2 cellular contexts compared by ENCODE assay signal in genomic region chr12:57319678-57320469, GRCh38.
TF ChIP-seq lines count a peak whose summit lies in the region.

No MANE protein-coding gene starts in this region.

TF ChIP-seq in SK-N-SH, 30 proteins besides CTCF, POLR2A, EP300 and RAD21:
- TF ChIP-seq POLR2AphosphoS5 (IDR thresholded peaks at IDR 0.05; ENCODE audit: low read depth, low read length) (no peak), RCOR1 (IDR thresholded peaks at IDR 0.05; ENCODE audit: low read length) (no peak), REST (IDR thresholded peaks at IDR 0.05; ENCODE audit: low read depth, low read length) (no peak), TAF1 (IDR thresholded peaks at IDR 0.05; ENCODE audit: borderline replicate concordance, low read depth, low read length) (no peak), ZBTB33 (IDR thresholded peaks at IDR 0.05; ENCODE audit: borderline replicate concordance, low read depth) (no peak), MXI1 (IDR thresholded peaks at IDR 0.05; ENCODE audit: low read depth, low read length) (no peak), JUND (IDR thresholded peaks at IDR 0.05) (no peak), CHD2 (IDR thresholded peaks at IDR 0.05; ENCODE audit: low read length, partially characterized antibody) (no peak)

TF ChIP-seq in endothelial cell of umbilical vein, 7 proteins besides CTCF, POLR2A, EP300 and RAD21:
- TF ChIP-seq EZH2 (IDR thresholded peaks at IDR 0.05; ENCODE audit: borderline replicate concordance, low read depth, low read length, severe bottlenecking) = no peak
- no peak for TF ChIP-seq MAX (IDR thresholded peaks at IDR 0.05; ENCODE audit: insufficient read depth, insufficient read length)
- no peak for TF ChIP-seq GATA2 (IDR thresholded peaks at IDR 0.05; ENCODE audit: insufficient read depth, insufficient read length, low read depth, low read length)
- no peak for TF ChIP-seq POLR2AphosphoS5 (IDR thresholded peaks at IDR 0.05; ENCODE audit: insufficient read depth, low read depth, low read length)
